Comparison of ENCODE assay signal across 8 cellular contexts in genomic region chr11:64229959-64230208, GRCh38. TPM values are rescaled to one million over a fixed set of nuclear protein-coding genes. Genes with fewer than 3 reads are reported as not detected.
DNase-seq lines count a peak whose midpoint lies in the region; ATAC-seq, FAIRE-seq and TF ChIP-seq lines count a peak whose summit lies in the region.

No MANE protein-coding gene starts in this region.

- POLR2A ChIA-PET in A549 (lab: Yijun Ruan, JAX): interaction anchor here (1.0 kb wide), 1 partner anchor 11 kb away, joined by 5 read pairs; the partner anchor contains the start of gene FKBP2

- CTCF ChIA-PET in A549 (lab: Yijun Ruan, JAX): interaction anchor here (19.9 kb wide), 1 partner anchor 27 kb away, joined by 254 read pairs; the partner anchor contains the start of gene FERMT3

- no peak for ATAC-seq in A549
- ATAC-seq in HG02981 (IDR thresholded peaks at IDR 0.05; ENCODE audit: unreplicated experiment): no peak
- no peak for ATAC-seq in omental fat pad (ENCODE audit: low FRiP score)
- no peak for ATAC-seq in HG03521 (IDR thresholded peaks at IDR 0.05; ENCODE audit: unreplicated experiment)

- WGBS in A549 (ENCODE audit: missing lambda C conversion rate): 68% methylated on average over 7 of the region's 7 CpGs

- no peak for TF ChIP-seq POLR2A in A549 (IDR thresholded peaks at IDR 0.05; ENCODE audit: low read length)

- no peak for TF ChIP-seq RAD21 in A549 (conservative IDR thresholded peaks at IDR 0.05 in 1 of 2, IDR thresholded peaks at IDR 0.05 in 1 of 2)

- H3K4me1 ChIP-seq in A549 (peaks cover 44% of the 10 kb centered on the region), muscle layer of duodenum (ENCODE audit: control insufficient read depth in 1 of 2, insufficient read depth in 2 of 2, low read length in 2 of 2) (peaks cover 9 to 38% of the 10 kb centered on the region in 2 donors)

- no peaks in the 10 kb centered on the region for H3K9me3 ChIP-seq in A549
- H3K9me3 ChIP-seq in muscle layer of duodenum (ENCODE audit: control insufficient read depth in 1 of 2, low read length in 2 of 2): no peaks in the 10 kb centered on the region

- H3K4me3 ChIP-seq in A549 (peak overlapping the region; percentile 94), muscle layer of duodenum (ENCODE audit: low read depth in 1 of 2, low read length in 2 of 2) (peak overlapping the region; percentile 67 to 70)
- peak overlapping the region; percentile 60 for H3K4me3 ChIP-seq in Jurkat, Clone E6-1 (ENCODE audit: low read length)

- H3K27me3 ChIP-seq in muscle layer of duodenum (ENCODE audit: low read depth, low read length): no peaks in the 10 kb centered on the region

- no peak for TF ChIP-seq EP300 in A549 (IDR thresholded peaks at IDR 0.05)

- peak overlapping the region; percentile 94 to 95; a peak in 5 of 6 replicates for H3K27ac ChIP-seq in A549
- H3K27ac ChIP-seq in cingulate gyrus (ENCODE audit: low read depth, low read length): peak overlapping the region; percentile 91
- H3K27ac ChIP-seq in muscle layer of duodenum (ENCODE audit: low read length): peak overlapping the region; percentile 82

- DNase-seq in A549 (ENCODE audit: low read depth in 1 of 2, low spot score in 1 of 2) (no peak), OCI-M2 (lab: John Stamatoyannopoulos, UW; ENCODE audit: unreplicated experiment) (no peak), omental fat pad (ENCODE audit: low spot score) (no peak)
- DNase-seq in Jurkat, Clone E6-1 (ENCODE audit: low read depth, low spot score): no peak

- FAIRE-seq in A549 (lab: Jason Lieb, UNC): no peak

- peak overlapping the region; percentile 98 for H3K4me2 ChIP-seq in A549

- TF ChIP-seq CTCF in A549 (IDR thresholded peaks at IDR 0.05): no peak
- TF ChIP-seq CTCF in omental fat pad (IDR thresholded peaks at IDR 0.05): no peak

- H3K36me3 ChIP-seq in muscle layer of duodenum (ENCODE audit: control insufficient read depth in 1 of 2, insufficient read depth in 2 of 2, low read length in 2 of 2): no peaks in the 10 kb centered on the region

TF ChIP-seq in A549, 52 proteins besides CTCF, POLR2A, EP300 and RAD21:
- TF ChIP-seq TP53 (CRISPR knock-in tag; IDR thresholded peaks at IDR 0.05): no peak
- TF ChIP-seq MAZ (IDR thresholded peaks at IDR 0.05; ENCODE audit: borderline replicate concordance, low read depth, low read length): no peak
- TF ChIP-seq ZNF302 (CRISPR knock-in tag; IDR thresholded peaks at IDR 0.05): no peak
- no peak for TF ChIP-seq FOXS1 (CRISPR knock-in tag; IDR thresholded peaks at IDR 0.05)
- TF ChIP-seq ZFP36 (IDR thresholded peaks at IDR 0.05; ENCODE audit: borderline replicate concordance, partially characterized antibody): no peak
- TF ChIP-seq ESRRA (IDR thresholded peaks at IDR 0.05; ENCODE audit: borderline replicate concordance, low read length): no peak
- no peak for TF ChIP-seq HOXB13 (CRISPR knock-in tag; IDR thresholded peaks at IDR 0.05; ENCODE audit: low read depth)
- no peak for TF ChIP-seq CBX8 (IDR thresholded peaks at IDR 0.05)
- no peak for TF ChIP-seq NPAS2 (CRISPR knock-in tag; IDR thresholded peaks at IDR 0.05; ENCODE audit: borderline replicate concordance)
- TF ChIP-seq RNF2 (IDR thresholded peaks at IDR 0.05; ENCODE audit: borderline replicate concordance, low read depth): no peak
- TF ChIP-seq HOXA7 (CRISPR knock-in tag; IDR thresholded peaks at IDR 0.05): no peak
- no peak for TF ChIP-seq FOSB (CRISPR knock-in tag; IDR thresholded peaks at IDR 0.05)
- no peak for TF ChIP-seq CEBPB (IDR thresholded peaks at IDR 0.05)
- no peak for TF ChIP-seq GATA3 (IDR thresholded peaks at IDR 0.05; ENCODE audit: borderline replicate concordance)
- no peak for TF ChIP-seq JUNB (IDR thresholded peaks at IDR 0.05)
- TF ChIP-seq ZSCAN20 (CRISPR knock-in tag; IDR thresholded peaks at IDR 0.05): no peak
- TF ChIP-seq PHF8 (IDR thresholded peaks at IDR 0.05; ENCODE audit: borderline replicate concordance, low read depth): no peak

RNA-seq across cellular contexts. Expression of gene DNAJC4, which starts 0.5 kb away (rescaled TPM):
- polyA plus RNA-seq in A549 (2011; rRNA removed): 8.9 and 9.8 TPM in 2 replicates
- polyA plus RNA-seq in A549 (2012; cell fraction: cytosol; rRNA removed): 10.6 and 16.8 TPM in 2 replicates
- polyA plus RNA-seq in A549 (2012; cell fraction: nucleus; rRNA removed): 21.2 and 25.0 TPM in 2 replicates
- 12.6 to 16.6 TPM (median 16.2 TPM) in 3 replicates for polyA plus RNA-seq in A549 (2017; fragmentation: RNase III; extraction: RNeasy Plus Mini Kit Qiagen cat#74134 plus additional on column Dnase treatment)
- 6.9 and 10.5 TPM in 2 replicates for polyA minus RNA-seq in A549 (2011; rRNA and poly(A)+ RNA removed)
- polyA plus RNA-seq in Jurkat, Clone E6-1 (2012; ENCODE audit: insufficient read depth, insufficient read length): 45.4 TPM
- 10 to 100 TPM; 19.2 to 25.8 (median 21.6) TPM for total RNA-seq in omental fat pad

RNA-seq across cellular contexts. Expression of gene NUDT22, which starts 3.8 kb away (rescaled TPM):
- polyA plus RNA-seq in A549 (2011; rRNA removed): 21.5 and 21.7 TPM in 2 replicates
- polyA plus RNA-seq in A549 (2012; cell fraction: cytosol; rRNA removed): 42.0 and 52.4 TPM in 2 replicates
- 73.1 and 89.7 TPM in 2 replicates for polyA plus RNA-seq in A549 (2012; cell fraction: nucleus; rRNA removed)
- polyA plus RNA-seq in A549 (2017; fragmentation: RNase III; extraction: RNeasy Plus Mini Kit Qiagen cat#74134 plus additional on column Dnase treatment): 25.7 to 33.2 TPM (median 33.1 TPM) in 3 replicates
- 15.2 and 16.5 TPM in 2 replicates for polyA minus RNA-seq in A549 (2011; rRNA and poly(A)+ RNA removed)
- 47.9 TPM for polyA plus RNA-seq in Jurkat, Clone E6-1 (2012; ENCODE audit: insufficient read depth, insufficient read length)
- 10 to 100 TPM; 22.8 to 47.8 (median 38.0) TPM for total RNA-seq in omental fat pad

RNA-seq across cellular contexts. Expression of gene TRPT1, which starts 3.9 kb away (rescaled TPM):
- polyA plus RNA-seq in A549 (2011; rRNA removed): 18.6 and 25.2 TPM in 2 replicates
- 31.3 and 36.3 TPM in 2 replicates for polyA plus RNA-seq in A549 (2012; cell fraction: cytosol; rRNA removed)
- 59.6 and 75.7 TPM in 2 replicates for polyA plus RNA-seq in A549 (2012; cell fraction: nucleus; rRNA removed)
- 24.2 to 28.5 TPM (median 26.1 TPM) in 3 replicates for polyA plus RNA-seq in A549 (2017; fragmentation: RNase III; extraction: RNeasy Plus Mini Kit Qiagen cat#74134 plus additional on column Dnase treatment)
- polyA minus RNA-seq in A549 (2011; rRNA and poly(A)+ RNA removed): 26.9 and 27.9 TPM in 2 replicates
- 73.2 TPM for polyA plus RNA-seq in Jurkat, Clone E6-1 (2012; ENCODE audit: insufficient read depth, insufficient read length)
- total RNA-seq in omental fat pad: 10 to 100 TPM; 26.3 to 56.6 (median 37.3) TPM

RNA-seq across cellular contexts. Expression of gene VEGFB, which starts 4.5 kb away (rescaled TPM):
- polyA plus RNA-seq in A549 (2011; rRNA removed) (6.8 and 10.9 TPM in 2 replicates), A549 (2017; fragmentation: RNase III; extraction: RNeasy Plus Mini Kit Qiagen cat#74134 plus additional on column Dnase treatment) (24.6 to 26.7 TPM (median 26.5 TPM) in 3 replicates)
- polyA plus RNA-seq in A549 (2012; cell fraction: cytosol; rRNA removed): 21.9 and 26.1 TPM in 2 replicates
- 10.8 and 17.3 TPM in 2 replicates for polyA plus RNA-seq in A549 (2012; cell fraction: nucleus; rRNA removed)
- 7.2 and 9.9 TPM in 2 replicates for polyA minus RNA-seq in A549 (2011; rRNA and poly(A)+ RNA removed)
- 119 TPM for polyA plus RNA-seq in Jurkat, Clone E6-1 (2012; ENCODE audit: insufficient read depth, insufficient read length)
- total RNA-seq in omental fat pad: 100 to 1,000 TPM in 3 of 4 donors, 10 to 100 TPM in 1; 89.2 to 172 (median 149) TPM

RNA-seq across cellular contexts. Expression of gene FKBP2, which starts 11.0 kb away (rescaled TPM):
- polyA plus RNA-seq in A549 (2011; rRNA removed) (40.5 and 41.4 TPM in 2 replicates), A549 (2017; fragmentation: RNase III; extraction: RNeasy Plus Mini Kit Qiagen cat#74134 plus additional on column Dnase treatment) (131 to 142 TPM (median 136 TPM) in 3 replicates)
- polyA plus RNA-seq in A549 (2012; cell fraction: cytosol; rRNA removed): 114 and 125 TPM in 2 replicates
- polyA plus RNA-seq in A549 (2012; cell fraction: nucleus; rRNA removed): 54.1 and 55.7 TPM in 2 replicates
- 27.7 and 31.9 TPM in 2 replicates for polyA minus RNA-seq in A549 (2011; rRNA and poly(A)+ RNA removed)
- polyA plus RNA-seq in Jurkat, Clone E6-1 (2012; ENCODE audit: insufficient read depth, insufficient read length): 113 TPM
- 10 to 100 TPM; 41.8 to 78.5 (median 49.5) TPM for total RNA-seq in omental fat pad
